Comparison of ENCODE assay signal across 21 cellular contexts in genomic region chr1:4178501-4178900, GRCh38.
DNase-seq lines count a peak whose midpoint lies in the region; ATAC-seq and TF ChIP-seq lines count a peak whose summit lies in the region.
"Had no signal": no experiment of that assay in that cellular context is flagged by ENCODE, and none has a peak within 500 bp of the region (broad histone marks: within the 10 kb centered on the region; RNA-seq: fewer than 3 reads in every experiment).

No MANE protein-coding gene starts in this region.

- H3K14ac ChIP-seq in H9 (ENCODE audit: insufficient read depth, low read length), result no peak overlapping the region

- H3F3A ChIP-seq in PC-9 (ENCODE audit: insufficient read depth, low read depth), result no peaks in the 10 kb centered on the region

- no peak for ATAC-seq in activated CD8-positive, alpha-beta memory T cell treated with anti-CD3 and anti-CD28 coated beads, Interleukin-2, amount 10 ng/mL, durations not matched to agents 7 days and 5 days
- ATAC-seq in HG03342 (IDR thresholded peaks at IDR 0.05; ENCODE audit: unreplicated experiment), result no peak

- H3K4me1 ChIP-seq in H9 (ENCODE audit: insufficient read depth, low read length) (peaks cover 4% of the 10 kb centered on the region; the same call in 1 of the 2 replicates), esophagus muscularis mucosa (no peaks in the 10 kb centered on the region), PC-9 (replicated peaks; ENCODE audit: insufficient read depth) (no peaks in the 10 kb centered on the region)
- H3K4me1 ChIP-seq: SJSA1 had no signal

- H3K9ac ChIP-seq in H9 (ENCODE audit: extremely low read depth, insufficient read length, low read length), result no peak overlapping the region

- H3K4ac ChIP-seq in H9 (ENCODE audit: low read depth, low read length), result no peak overlapping the region

- no peak overlapping the region for H3K18ac ChIP-seq in H9 (ENCODE audit: insufficient read length, low read depth, low read length)

- TF ChIP-seq CTCF in H9 (conservative IDR thresholded peaks at IDR 0.05), result 0 out of 3 replicates have a peak, but pooled peaks have one; percentile 13
- TF ChIP-seq CTCF in esophagus muscularis mucosa (IDR thresholded peaks at IDR 0.05), result no peak
- no peak for TF ChIP-seq CTCF in osteocyte (IDR thresholded peaks at IDR 0.05)
- TF ChIP-seq CTCF in PC-9 (conservative IDR thresholded peaks at IDR 0.05), result no peak

- H3K9me2 ChIP-seq in PC-9 (ENCODE audit: insufficient read depth), result no peaks in the 10 kb centered on the region

- H3K36me3 ChIP-seq in esophagus muscularis mucosa (no peaks in the 10 kb centered on the region), PC-9 (ENCODE audit: low read depth) (no peaks in the 10 kb centered on the region)
- H3K36me3 ChIP-seq: SJSA1 had no signal

- no peak overlapping the region for H3K56ac ChIP-seq in H9 (ENCODE audit: insufficient read length, low read depth, low read length)

- intact Hi-C loops in esophagus muscularis mucosa (cut with DNase I) (no loop called here), PC-9 (cut with micrococcal nuclease; ENCODE audit: unreplicated experiment) (no loop called here)

- H3K27me3 Mint-ChIP-seq in activated CD8-positive, alpha-beta memory T cell treated with anti-CD3 and anti-CD28 coated beads, Interleukin-2, amount 10 ng/mL, durations not matched to agents 7 days and 5 days, result no peaks in the 10 kb centered on the region
- peaks cover 1% of the 10 kb centered on the region; the same call in 1 of the 2 replicates for H3K27me3 Mint-ChIP-seq in H9 (ENCODE audit: low read depth)
- H3K27me3 Mint-ChIP-seq in osteocyte (ENCODE audit: unreplicated experiment), result no peaks in the 10 kb centered on the region
- no peaks in the 10 kb centered on the region for H3K27me3 Mint-ChIP-seq in activated CD4-positive, alpha-beta memory T cell treated with anti-CD3 and anti-CD28 coated beads, Interleukin-2, amount 10 ng/mL, durations not matched to agents 7 days and 5 days

- no peaks in the 10 kb centered on the region for H3K79me1 ChIP-seq in H9 (ENCODE audit: insufficient read depth, low read depth, low read length, poor library complexity, severe bottlenecking)

- no peaks in the 10 kb centered on the region for H3K27me3 ChIP-seq in H9 (ENCODE audit: insufficient read depth, low read length)
- H3K27me3 ChIP-seq in esophagus muscularis mucosa, result peaks cover 0 to 15% (median 0%) of the 10 kb centered on the region in 4 donors
- H3K27me3 ChIP-seq in PC-9 (ENCODE audit: insufficient read depth, low read depth), result peaks cover 24% of the 10 kb centered on the region
- H3K27me3 ChIP-seq: SJSA1 had no signal

- H3K9me3 ChIP-seq in H9 (ENCODE audit: control insufficient read depth, low read depth, low read length), result no peaks in the 10 kb centered on the region
- H3K9me3 ChIP-seq in esophagus muscularis mucosa, result no peaks in the 10 kb centered on the region
- H3K9me3 ChIP-seq in PC-9 (ENCODE audit: insufficient read depth, low read depth), result no peaks in the 10 kb centered on the region

- no peak overlapping the region for H2BK20ac ChIP-seq in H9 (ENCODE audit: low read depth, low read length, poor library complexity, severe bottlenecking)

- no peak overlapping the region for H2BK15ac ChIP-seq in H9 (ENCODE audit: low read depth, low read length)

- H3K79me2 ChIP-seq in H9 (ENCODE audit: insufficient read depth, low read length) (no peaks in the 10 kb centered on the region), PC-9 (ENCODE audit: low read depth) (no peaks in the 10 kb centered on the region)

- H2BK12ac ChIP-seq in H9 (ENCODE audit: insufficient read length, low read depth, low read length), result no peak overlapping the region

- CTCF ChIA-PET in activated CD8-positive, alpha-beta memory T cell treated with anti-CD3 and anti-CD28 coated beads, Interleukin-2, amount 10 ng/mL, durations not matched to agents 7 days and 5 days (lab: Charles Lee), result no interaction called here
- CTCF ChIA-PET in activated CD4-positive, alpha-beta memory T cell treated with anti-CD3 and anti-CD28 coated beads, Interleukin-2, amount 10 ng/mL, durations not matched to agents 7 days and 5 days (lab: Charles Lee), result no interaction called here
- CTCF ChIA-PET in PC-9 (lab: Charles Lee), result no interaction called here

- TF ChIP-seq EP300 in esophagus muscularis mucosa (IDR thresholded peaks at IDR 0.05), result no peak

- whole genome bisulfite sequencing in H9 (ENCODE audit: extremely low coverage, insufficient read length, low lambda C conversion rate), result no CpG with 5 or more reads among the region's 5 CpGs
- 42% methylated on average over 5 of the region's 5 CpGs for WGBS in esophagus muscularis mucosa

- no peak overlapping the region for H3T11ph ChIP-seq in H9 (ENCODE audit: low read length)

- H2BK120ac ChIP-seq in H9 (ENCODE audit: low read depth, low read length, poor library complexity, severe bottlenecking), result no peak overlapping the region

- H3K23ac ChIP-seq in H9 (ENCODE audit: insufficient read length, low read depth, low read length), result no peak overlapping the region

- H3K4me2 ChIP-seq in H9 (ENCODE audit: insufficient read depth, insufficient read length, low read length) (no peak overlapping the region), PC-9 (no peak overlapping the region)

- no peak overlapping the region for H4K5ac ChIP-seq in H9 (ENCODE audit: insufficient read length, low read depth, low read length)

- no peaks in the 10 kb centered on the region for H3K23me2 ChIP-seq in H9 (ENCODE audit: insufficient read length, low read depth, low read length, poor library complexity, severe bottlenecking)

- no peaks in the 10 kb centered on the region for H4K20me1 ChIP-seq in H9 (ENCODE audit: control insufficient read depth, insufficient read depth, insufficient read length)
- no peaks in the 10 kb centered on the region for H4K20me1 ChIP-seq in PC-9 (ENCODE audit: insufficient read depth)

- H2AFZ ChIP-seq in H9 (ENCODE audit: low read length) (no peak overlapping the region), PC-9 (no peak overlapping the region)

- DNase-seq in activated CD8-positive, alpha-beta memory T cell treated with anti-CD3 and anti-CD28 coated beads for 24 hours, result peak; percentile 47
- no peak for DNase-seq in activated CD8-positive, alpha-beta memory T cell treated with anti-CD3 and anti-CD28 coated beads, Interleukin-2, amount 10 ng/mL, durations not matched to agents 7 days and 5 days
- DNase-seq in H9 (no peak), esophagus muscularis mucosa (ENCODE audit: extremely low spot score) (peak; percentile 85), osteocyte (ENCODE audit: extremely low spot score, unreplicated experiment) (peak; percentile 54), PC-9 (no peak)
- DNase-seq in activated CD4-positive, alpha-beta memory T cell treated with anti-CD3 and anti-CD28 coated beads, Interleukin-2, amount 10 ng/mL, durations not matched to agents 7 days and 5 days, result no peak
- DNase-seq: 8988T; AML-193; HCEC 1CT; Kasumi-1; NCI-H1694; NCI-H2081; NCI-H2171; NCI-H345; NCI-H524; NCI-H774; NK-92 treated with Interleukin-12 subunit alpha and Interleukin-12 subunit beta, amount 100 ng/mL, for 24 hours had no signal

- H3K36me3 Mint-ChIP-seq in activated CD8-positive, alpha-beta memory T cell treated with anti-CD3 and anti-CD28 coated beads, Interleukin-2, amount 10 ng/mL, durations not matched to agents 7 days and 5 days, result no peaks in the 10 kb centered on the region
- H3K36me3 Mint-ChIP-seq in H9 (ENCODE audit: insufficient read depth in 1 of 3, low read depth in 3 of 3) (peaks cover 0 to 7% (median 2%) of the 10 kb centered on the region in 3 experiments; a peak in 2 of 7 replicates), osteocyte (ENCODE audit: unreplicated experiment) (peaks cover 2% of the 10 kb centered on the region)
- H3K36me3 Mint-ChIP-seq in activated CD4-positive, alpha-beta memory T cell treated with anti-CD3 and anti-CD28 coated beads, Interleukin-2, amount 10 ng/mL, durations not matched to agents 7 days and 5 days (ENCODE audit: low read depth), result no peaks in the 10 kb centered on the region
- H3K36me3 Mint-ChIP-seq: CD14-positive monocyte had no signal

- H3K4me3 Mint-ChIP-seq in activated CD8-positive, alpha-beta memory T cell treated with anti-CD3 and anti-CD28 coated beads, Interleukin-2, amount 10 ng/mL, durations not matched to agents 7 days and 5 days, result no peak overlapping the region
- H3K4me3 Mint-ChIP-seq in H9 (no peak overlapping the region), osteocyte (ENCODE audit: unreplicated experiment) (no peak overlapping the region)
- no peak overlapping the region for H3K4me3 Mint-ChIP-seq in activated CD4-positive, alpha-beta memory T cell treated with anti-CD3 and anti-CD28 coated beads, Interleukin-2, amount 10 ng/mL, durations not matched to agents 7 days and 5 days
- H3K4me3 Mint-ChIP-seq: CD14-positive monocyte had no signal

- no TSS peak for BruUV-seq in PC-9 (replicated peaks; lab: Mats Ljungman, UMichigan)

- H3K27ac ChIP-seq in H9 (ENCODE audit: insufficient read length, low read depth, low read length) (no peak overlapping the region), esophagus muscularis mucosa (replicated peaks in 1 of 4) (no peak overlapping the region), PC-9 (no peak overlapping the region)
- H3K27ac ChIP-seq: SJSA1 had no signal

- H4K91ac ChIP-seq in H9 (ENCODE audit: insufficient read length, low read depth, low read length), result no peak overlapping the region

- no peak for TF ChIP-seq POLR2A in esophagus muscularis mucosa (IDR thresholded peaks at IDR 0.05; ENCODE audit: low read depth)

- no peaks in the 10 kb centered on the region for H3K9me3 Mint-ChIP-seq in activated CD8-positive, alpha-beta memory T cell treated with anti-CD3 and anti-CD28 coated beads, Interleukin-2, amount 10 ng/mL, durations not matched to agents 7 days and 5 days (ENCODE audit: low read depth)
- peaks cover 0 to 3% of the 10 kb centered on the region in 2 experiments; a peak in 1 of 5 replicates for H3K9me3 Mint-ChIP-seq in H9
- peaks cover 18% of the 10 kb centered on the region for H3K9me3 Mint-ChIP-seq in osteocyte (ENCODE audit: unreplicated experiment)
- H3K9me3 Mint-ChIP-seq in activated CD4-positive, alpha-beta memory T cell treated with anti-CD3 and anti-CD28 coated beads, Interleukin-2, amount 10 ng/mL, durations not matched to agents 7 days and 5 days, result no peaks in the 10 kb centered on the region

- no peak overlapping the region for H3K27ac Mint-ChIP-seq in activated CD8-positive, alpha-beta memory T cell treated with anti-CD3 and anti-CD28 coated beads, Interleukin-2, amount 10 ng/mL, durations not matched to agents 7 days and 5 days
- H3K27ac Mint-ChIP-seq in H9 (no peak overlapping the region), osteocyte (ENCODE audit: unreplicated experiment) (no peak overlapping the region)
- no peak overlapping the region for H3K27ac Mint-ChIP-seq in activated CD4-positive, alpha-beta memory T cell treated with anti-CD3 and anti-CD28 coated beads, Interleukin-2, amount 10 ng/mL, durations not matched to agents 7 days and 5 days
- H3K27ac Mint-ChIP-seq: CD14-positive monocyte had no signal

- H3K4me1 Mint-ChIP-seq in activated CD8-positive, alpha-beta memory T cell treated with anti-CD3 and anti-CD28 coated beads, Interleukin-2, amount 10 ng/mL, durations not matched to agents 7 days and 5 days, result no peaks in the 10 kb centered on the region
- H3K4me1 Mint-ChIP-seq in H9 (peaks cover 21 to 33% of the 10 kb centered on the region in 2 experiments), osteocyte (ENCODE audit: unreplicated experiment) (no peaks in the 10 kb centered on the region)
- H3K4me1 Mint-ChIP-seq in activated CD4-positive, alpha-beta memory T cell treated with anti-CD3 and anti-CD28 coated beads, Interleukin-2, amount 10 ng/mL, durations not matched to agents 7 days and 5 days, result peaks cover 2% of the 10 kb centered on the region
- H3K4me1 Mint-ChIP-seq: CD14-positive monocyte had no signal

- H2BK5ac ChIP-seq in H9 (ENCODE audit: insufficient read length, low read length), result no peak overlapping the region

- POLR2A ChIA-PET in activated CD4-positive, alpha-beta memory T cell treated with anti-CD3 and anti-CD28 coated beads, Interleukin-2, amount 10 ng/mL, durations not matched to agents 7 days and 5 days (lab: Charles Lee), result no interaction called here
- POLR2A ChIA-PET in PC-9 (lab: Charles Lee; ENCODE audit: unreplicated experiment), result no interaction called here

- H4K8ac ChIP-seq in H9 (replicated peaks; ENCODE audit: insufficient read length, low read depth, low read length), result no peak overlapping the region

- H2AK5ac ChIP-seq in H9 (ENCODE audit: insufficient read length, low read length), result no peak overlapping the region

- no peak overlapping the region for H3K4me3 ChIP-seq in esophagus muscularis mucosa
- H3K4me3 ChIP-seq in PC-9, result no peak overlapping the region
- H3K4me3 ChIP-seq: SJSA1 had no signal

Comparison
In these comparisons a context has a peak if more than half of its experiments do, and no peak if none do; other contexts are left out.
1. DNase-seq: peak in activated CD8-positive, alpha-beta memory T cell treated with anti-CD3 and anti-CD28 coated beads for 24 hours (single experiment), esophagus muscularis mucosa (single experiment) and osteocyte (single experiment); none in activated CD8-positive, alpha-beta memory T cell treated with anti-CD3 and anti-CD28 coated beads, Interleukin-2, amount 10 ng/mL, durations not matched to agents 7 days and 5 days (single experiment), H9 (single experiment), activated CD4-positive, alpha-beta memory T cell treated with anti-CD3 and anti-CD28 coated beads, Interleukin-2, amount 10 ng/mL, durations not matched to agents 7 days and 5 days (single experiment) and PC-9 (0 of 2).